ENCODE assay signal across 8 cellular contexts in genomic region chr6:163417595-163417994, GRCh38. TPM values are rescaled to one million over a fixed set of nuclear protein-coding genes. Genes with fewer than 3 reads are reported as not detected.
DNase-seq lines count a peak whose midpoint lies in the region; ATAC-seq and TF ChIP-seq lines count a peak whose summit lies in the region.

No MANE protein-coding gene starts in this region.

- H3K9ac ChIP-seq in HUES64 (ENCODE audit: low read depth, low read length): peak overlapping the region; percentile 37; the same call in 1 of the 2 replicates

- H3K36me3 ChIP-seq in ACC112 (ENCODE audit: insufficient read depth, low read length) (no peaks in the 10 kb centered on the region), HUES64 (ENCODE audit: insufficient read depth, low read length) (no peaks in the 10 kb centered on the region)

- peak overlapping the region; percentile 84 for H3K27ac ChIP-seq in ACC112 (ENCODE audit: low read depth, low read length)
- peak overlapping the region; percentile 45; the same call in 1 of the 2 replicates for H3K27ac ChIP-seq in HUES64 (ENCODE audit: low read depth, low read length)

- whole genome bisulfite sequencing in HUES64: 41% methylated on average over 2 of the region's 4 CpGs

- no peaks in the 10 kb centered on the region for H3K9me3 ChIP-seq in HUES64 (ENCODE audit: insufficient read depth, low read depth, low read length)

- ATAC-seq in HG02759 (IDR thresholded peaks at IDR 0.05; ENCODE audit: unreplicated experiment) (no peak), GM18519 (IDR thresholded peaks at IDR 0.05; ENCODE audit: low FRiP score, unreplicated experiment) (no peak), GM21786 (IDR thresholded peaks at IDR 0.05; ENCODE audit: unreplicated experiment) (no peak)

- H3K79me2 ChIP-seq in ACC112 (ENCODE audit: control insufficient read depth, insufficient read depth, low read length, unreplicated experiment): peaks cover 75% of the 10 kb centered on the region

- peak in 1 of 2 donors; percentile 29 for DNase-seq in cardiac fibroblast (ENCODE audit: low read depth in 2 of 2)
- peak; percentile 48 for DNase-seq in myocyte (ENCODE audit: low read depth)
- no peak for DNase-seq in NCI-H1436 (lab: John Stamatoyannopoulos, UW)

- H2AFZ ChIP-seq in ACC112 (ENCODE audit: low read length, unreplicated experiment): no peak overlapping the region

- H3K4me3 ChIP-seq in ACC112 (ENCODE audit: low read depth, low read length) (peak overlapping the region; percentile 91), HUES64 (ENCODE audit: low read length) (peak overlapping the region; percentile 97), cardiac fibroblast (replicated peaks in 1 of 2; ENCODE audit: low read depth in 2 of 2, low read length in 2 of 2) (peak overlapping the region; percentile 36 to 71)

- no peaks in the 10 kb centered on the region for H3K27me3 ChIP-seq in ACC112 (ENCODE audit: insufficient read depth, low read length)
- H3K27me3 ChIP-seq in HUES64 (ENCODE audit: insufficient read depth, low read length): no peaks in the 10 kb centered on the region

- peaks cover 30% of the 10 kb centered on the region for H3K4me1 ChIP-seq in ACC112 (ENCODE audit: control insufficient read depth, insufficient read depth, low read length, unreplicated experiment)
- peaks cover 53% of the 10 kb centered on the region for H3K4me1 ChIP-seq in HUES64 (ENCODE audit: insufficient read depth, low read length)

- no peak for TF ChIP-seq CTCF in cardiac fibroblast (IDR thresholded peaks at IDR 0.05; ENCODE audit: low read depth, low read length)

RNA-seq across cellular contexts. Expression of gene QKI, which starts 3.1 kb away (rescaled TPM):
- 133 TPM for polyA plus RNA-seq in HUES64 (2013, experiment 1 of 2)
- 152 TPM for polyA plus RNA-seq in HUES64 (2013, experiment 2 of 2)
- total RNA-seq in myocyte: 289 and 423 TPM in 2 replicates
- 102 TPM for polyA plus RNA-seq in myocyte (2012)
